In the genomic region with DNA sequence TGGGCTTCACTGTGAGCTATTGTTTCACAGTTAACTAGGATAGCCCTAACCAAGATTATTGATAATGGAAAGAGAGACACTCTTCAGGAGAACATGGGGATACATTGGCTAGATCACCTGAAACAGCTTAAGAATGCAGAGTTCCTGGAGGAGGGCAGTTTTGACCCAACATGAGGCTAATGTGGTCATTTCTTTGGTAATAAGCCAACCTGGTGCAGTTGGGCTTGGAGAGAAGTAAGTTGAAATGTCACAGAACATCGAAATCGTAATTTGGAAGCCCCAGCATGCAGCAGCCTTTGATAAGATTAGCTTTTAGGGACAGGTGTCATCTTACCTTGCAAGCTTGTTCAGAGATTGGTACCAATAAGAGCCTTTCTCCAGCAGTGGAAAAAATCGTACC, we compare ENCODE assay signal across 28 cellular contexts.
"Had no signal": no experiment of that assay in that cellular context is flagged by ENCODE, and none has a peak within 500 bp of the region (broad histone marks: within the 10 kb centered on the region; RNA-seq: fewer than 3 reads in every experiment).

No MANE protein-coding gene starts in this region.

- H3K36me3 Mint-ChIP-seq: stimulated activated effector memory CD8-positive, alpha-beta T cell treated with anti-CD3 and anti-CD28 coated beads, Interleukin-12 subunit alpha, Interleukin-12 subunit beta, amount 100 ng/mL, for 72 hours; stimulated activated memory B cell treated with anti-CD40 and anti-IgM and Interleukin-4, amounts not matched to agents 10 μg/mL and 1 μg/mL and 100 μg/mL, for 72 hours; stimulated activated naive B cell treated with anti-CD40 and anti-IgM and Interleukin-4, amounts not matched to agents 10 μg/mL and 1 μg/mL and 100 μg/mL, for 72 hours; type B pancreatic cell had no signal

- H3K27me3 Mint-ChIP-seq: stimulated activated memory B cell treated with anti-CD40 and anti-IgM and Interleukin-4, amounts not matched to agents 10 μg/mL and 1 μg/mL and 100 μg/mL, for 72 hours; stimulated activated naive B cell treated with anti-CD40 and anti-IgM and Interleukin-4, amounts not matched to agents 10 μg/mL and 1 μg/mL and 100 μg/mL, for 72 hours; stimulated activated naive CD8-positive, alpha-beta T cell treated with anti-CD3 and anti-CD28 coated beads, Interleukin-15, Interleukin-2, amounts not matched to agents 100 ng/mL and 50 ng/mL, for 24 hours had no signal

- H3K36me3 ChIP-seq: stomach, suprapubic skin, thoracic aorta, thyroid gland, tibial artery, tibial nerve, transverse colon, upper lobe of left lung, upper lobe of right lung, uterus, vagina had no signal

- H3K27ac ChIP-seq: stomach, suprapubic skin, testis, thoracic aorta, thyroid gland, tibial artery, tibial nerve, transverse colon, upper lobe of left lung, upper lobe of right lung, uterus, vagina had no signal

- H3K27me3 ChIP-seq: stomach, suprapubic skin, testis, thyroid gland, tibial artery, tibial nerve, transverse colon, upper lobe of left lung, upper lobe of right lung, uterus, vagina had no signal

- H3K4me1 Mint-ChIP-seq: stimulated activated effector memory CD8-positive, alpha-beta T cell treated with anti-CD3 and anti-CD28 coated beads, Interleukin-12 subunit alpha, Interleukin-12 subunit beta, amount 100 ng/mL, for 72 hours; stimulated activated memory B cell treated with anti-CD40 and anti-IgM and Interleukin-4, amounts not matched to agents 10 μg/mL and 1 μg/mL and 100 μg/mL, for 72 hours; stimulated activated naive B cell treated with anti-CD40 and anti-IgM and Interleukin-4, amounts not matched to agents 10 μg/mL and 1 μg/mL and 100 μg/mL, for 72 hours; stimulated activated naive CD8-positive, alpha-beta T cell treated with anti-CD3 and anti-CD28 coated beads, Interleukin-15, amount 100 ng/mL, for 72 hours had no signal

- H3K9me3 ChIP-seq: stomach, suprapubic skin, testis, thoracic aorta, thyroid gland, tibial artery, transverse colon, upper lobe of left lung, upper lobe of right lung, uterus, vagina had no signal

- DNase-seq: stimulated activated CD4-positive, alpha-beta T cell treated with anti-CD3 and anti-CD28 coated beads, Interleukin-2, amount 100 ng/mL, for 48 hours; stimulated activated CD4-positive, alpha-beta T cell treated with anti-CD3 and anti-CD28 coated beads, Interleukin-4, amount 100 ng/mL, for 1 hour; stimulated activated CD4-positive, alpha-beta T cell treated with anti-CD3 and anti-CD28 coated beads, Interleukin-4, amount 100 ng/mL, for 24 hours; stimulated activated CD4-positive, alpha-beta T cell treated with anti-CD3 and anti-CD28 coated beads, Interleukin-4, amount 100 ng/mL, for 4 hours; stimulated activated CD8-positive, alpha-beta memory T cell treated with anti-CD3 and anti-CD28 coated beads, Interleukin-4, amount 100 ng/mL, for 48 hours; stimulated activated naive B cell treated with anti-CD40 and anti-IgM and Interleukin-4, amounts not matched to agents 10 μg/mL and 1 μg/mL and 100 μg/mL, for 72 hours; stimulated activated naive CD4-positive, alpha-beta T cell; stimulated activated naive CD4-positive, alpha-beta T cell treated with Interleukin-2 at 50 U/mL for 16 hours; stimulated activated naive CD8-positive, alpha-beta T cell treated with anti-CD3 and anti-CD28 coated beads, Interleukin-15, amount 100 ng/mL, for 72 hours; stimulated activated naive CD8-positive, alpha-beta T cell treated with anti-CD3 and anti-CD28 coated beads, Interleukin-15, Interleukin-2, amounts not matched to agents 100 U/mL and 50 U/mL, for 24 hours; stomach; substantia nigra; testis; thyroid gland; tibial artery; transverse colon; trophoblast cell; upper lobe of left lung; upper lobe of right lung; uterus had no signal

- H3K4me3 ChIP-seq: stomach, suprapubic skin, testis, thoracic aorta, thyroid gland, tibial artery, tibial nerve, transverse colon, upper lobe of left lung, upper lobe of right lung, uterus, vagina had no signal

- H3K4me3 Mint-ChIP-seq: stimulated activated effector memory CD8-positive, alpha-beta T cell treated with anti-CD3 and anti-CD28 coated beads, Interleukin-12 subunit alpha, Interleukin-12 subunit beta, amount 100 ng/mL, for 72 hours; stimulated activated memory B cell treated with anti-CD40 and anti-IgM and Interleukin-4, amounts not matched to agents 10 μg/mL and 1 μg/mL and 100 μg/mL, for 72 hours; stimulated activated naive B cell treated with anti-CD40 and anti-IgM and Interleukin-4, amounts not matched to agents 10 μg/mL and 1 μg/mL and 100 μg/mL, for 72 hours; stimulated activated naive CD8-positive, alpha-beta T cell treated with anti-CD3 and anti-CD28 coated beads, Interleukin-15, amount 100 ng/mL, for 72 hours; stimulated activated naive CD8-positive, alpha-beta T cell treated with anti-CD3 and anti-CD28 coated beads, Interleukin-15, Interleukin-2, amounts not matched to agents 100 ng/mL and 50 ng/mL, for 24 hours; type B pancreatic cell had no signal

- H3K9me3 Mint-ChIP-seq: stimulated activated naive CD8-positive, alpha-beta T cell treated with anti-CD3 and anti-CD28 coated beads, Interleukin-15, amount 100 ng/mL, for 72 hours; type B pancreatic cell had no signal

- H3K4me1 ChIP-seq: suprapubic skin, testis, thyroid gland, tibial artery, transverse colon, upper lobe of left lung, upper lobe of right lung, uterus, vagina had no signal

- H3K27ac Mint-ChIP-seq: stimulated activated effector memory CD8-positive, alpha-beta T cell treated with anti-CD3 and anti-CD28 coated beads, Interleukin-12 subunit alpha, Interleukin-12 subunit beta, amount 100 ng/mL, for 72 hours; stimulated activated memory B cell treated with anti-CD40 and anti-IgM and Interleukin-4, amounts not matched to agents 10 μg/mL and 1 μg/mL and 100 μg/mL, for 72 hours; stimulated activated naive B cell treated with anti-CD40 and anti-IgM and Interleukin-4, amounts not matched to agents 10 μg/mL and 1 μg/mL and 100 μg/mL, for 72 hours; stimulated activated naive CD8-positive, alpha-beta T cell treated with anti-CD3 and anti-CD28 coated beads, Interleukin-15, amount 100 ng/mL, for 72 hours; stimulated activated naive CD8-positive, alpha-beta T cell treated with anti-CD3 and anti-CD28 coated beads, Interleukin-15, Interleukin-2, amounts not matched to agents 100 ng/mL and 50 ng/mL, for 24 hours; type B pancreatic cell had no signal
